ENCODE assay signal across 8 cellular contexts in the genomic region with DNA sequence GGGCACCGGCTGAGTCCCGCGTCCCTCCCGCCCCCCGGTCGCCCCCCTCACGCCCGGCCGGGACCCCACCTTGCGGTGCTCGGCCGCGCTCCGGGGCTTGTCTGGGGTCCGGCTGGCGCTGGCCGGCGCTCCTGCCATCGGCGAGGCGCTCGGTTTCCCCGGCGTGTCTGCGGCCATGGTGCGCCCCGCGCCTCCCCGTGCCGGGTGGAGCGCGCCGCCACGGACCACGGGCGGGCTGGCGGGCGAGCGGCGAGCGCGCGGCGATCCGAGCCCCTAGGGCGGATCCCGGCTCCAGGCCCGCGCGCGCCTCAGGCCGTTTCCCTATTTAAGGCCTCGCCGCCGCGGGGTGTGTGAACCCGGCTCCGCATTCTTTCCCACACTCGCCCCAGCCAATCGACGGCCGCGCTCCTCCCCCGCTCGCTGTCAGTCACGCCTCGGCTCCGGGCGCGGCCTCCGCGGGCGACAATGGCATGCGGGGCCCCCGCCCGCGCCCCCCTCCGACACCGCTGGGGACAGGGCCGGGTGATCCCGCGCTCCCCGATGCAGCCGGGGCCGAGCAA. TPM values are rescaled to one million over a fixed set of nuclear protein-coding genes. Genes with fewer than 3 reads are reported as not detected.
DNase-seq lines count a peak whose midpoint lies in the region; ATAC-seq and TF ChIP-seq lines count a peak whose summit lies in the region.

A gene with protein sequence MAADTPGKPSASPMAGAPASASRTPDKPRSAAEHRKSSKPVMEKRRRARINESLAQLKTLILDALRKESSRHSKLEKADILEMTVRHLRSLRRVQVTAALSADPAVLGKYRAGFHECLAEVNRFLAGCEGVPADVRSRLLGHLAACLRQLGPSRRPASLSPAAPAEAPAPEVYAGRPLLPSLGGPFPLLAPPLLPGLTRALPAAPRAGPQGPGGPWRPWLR (minus strand): TSS at position 301 of the 560 bp plus-strand sequence. CDS start 124 bp downstream, at position 177.

- H3K27ac ChIP-seq in endodermal cell (ENCODE audit: low read depth, low read length), result peak within 1 kb of the TSS; percentile 100

- H3K4me3 Mint-ChIP-seq in activated CD8-positive, alpha-beta T cell treated with anti-CD3 and anti-CD28 coated beads, Interleukin-2, amount 10 ng/mL, durations not matched to agents 7 days and 5 days, result peak within 1 kb of the TSS; percentile 65
- H3K4me3 Mint-ChIP-seq in endodermal cell (peak within 1 kb of the TSS; percentile 59), memory B cell (peak within 1 kb of the TSS; percentile 80)

- CTCF ChIA-PET in activated CD8-positive, alpha-beta T cell treated with anti-CD3 and anti-CD28 coated beads, Interleukin-2, amount 10 ng/mL, durations not matched to agents 7 days and 5 days (lab: Charles Lee), result interaction anchor here (1.1 to 3.6 kb wide), 3 partner anchors 14 to 63 kb away, joined by 3 to 14 read pairs (median 4); a partner anchor contains a TSS

- no peaks in the 10 kb centered on the region for H3K9me3 ChIP-seq in endodermal cell (ENCODE audit: control insufficient read depth, low read length)

- H3K36me3 Mint-ChIP-seq in activated CD8-positive, alpha-beta T cell treated with anti-CD3 and anti-CD28 coated beads, Interleukin-2, amount 10 ng/mL, durations not matched to agents 7 days and 5 days (ENCODE audit: low read depth), result no peaks in the 10 kb centered on the region
- H3K36me3 Mint-ChIP-seq in endodermal cell (ENCODE audit: low read depth) (no peaks in the 10 kb centered on the region), memory B cell (no peaks in the 10 kb centered on the region)

- H3K27me3 ChIP-seq in endodermal cell (ENCODE audit: control insufficient read depth, insufficient read depth, low read length, poor library complexity, severe bottlenecking), result peaks cover 16% of the 10 kb centered on the region

- H3K4me1 Mint-ChIP-seq in activated CD8-positive, alpha-beta T cell treated with anti-CD3 and anti-CD28 coated beads, Interleukin-2, amount 10 ng/mL, durations not matched to agents 7 days and 5 days (ENCODE audit: low read depth), result peaks cover 29% of the 10 kb centered on the region
- H3K4me1 Mint-ChIP-seq in endodermal cell, result peaks cover 15% of the 10 kb centered on the region
- H3K4me1 Mint-ChIP-seq in memory B cell, result peaks cover 11% of the 10 kb centered on the region

- POLR2A ChIA-PET in activated CD8-positive, alpha-beta T cell treated with anti-CD3 and anti-CD28 coated beads, Interleukin-2, amount 10 ng/mL, durations not matched to agents 7 days and 5 days (lab: Charles Lee), result no interaction called here

- TF ChIP-seq CTCF in AG09319 (IDR thresholded peaks at IDR 0.05; ENCODE audit: low read depth, low read length) (no peak), endodermal cell (conservative IDR thresholded peaks at IDR 0.05) (no peak)

- H3K36me3 ChIP-seq in endodermal cell (ENCODE audit: control insufficient read depth, insufficient read depth, low read length), result no peaks in the 10 kb centered on the region

- ATAC-seq in GM21447 (IDR thresholded peaks at IDR 0.05; ENCODE audit: unreplicated experiment) (peak; percentile 30), memory B cell (ENCODE audit: low read depth) (peak; percentile 44)
- peak; percentile 36 for ATAC-seq in activated CD8-positive, alpha-beta T cell treated with anti-CD3 and anti-CD28 coated beads, Interleukin-2, amount 10 ng/mL, durations not matched to agents 7 days and 5 days

- no peaks in the 10 kb centered on the region for H3K9me3 Mint-ChIP-seq in activated CD8-positive, alpha-beta T cell treated with anti-CD3 and anti-CD28 coated beads, Interleukin-2, amount 10 ng/mL, durations not matched to agents 7 days and 5 days (ENCODE audit: insufficient read depth)
- no peaks in the 10 kb centered on the region for H3K9me3 Mint-ChIP-seq in endodermal cell
- H3K9me3 Mint-ChIP-seq in memory B cell, result no peaks in the 10 kb centered on the region

- peaks cover 12% of the 10 kb centered on the region for H3K4me1 ChIP-seq in endodermal cell (ENCODE audit: control insufficient read depth, insufficient read depth, low read length)

- peak within 1 kb of the TSS; percentile 74 for H3K27ac Mint-ChIP-seq in activated CD8-positive, alpha-beta T cell treated with anti-CD3 and anti-CD28 coated beads, Interleukin-2, amount 10 ng/mL, durations not matched to agents 7 days and 5 days
- H3K27ac Mint-ChIP-seq in endodermal cell (peak within 1 kb of the TSS; percentile 96), memory B cell (peak within 1 kb of the TSS; percentile 97)

- peak within 1 kb of the TSS; percentile 95 for H3K9ac ChIP-seq in endodermal cell (ENCODE audit: extremely low read depth, low read length, poor library complexity, severe bottlenecking)

- WGBS in endodermal cell (ENCODE audit: insufficient coverage in 1 of 2, insufficient read length in 1 of 2), 2 experiments, result 0% methylated on average over 34 to 84 of the region's 85 CpGs

- H3K27me3 Mint-ChIP-seq in activated CD8-positive, alpha-beta T cell treated with anti-CD3 and anti-CD28 coated beads, Interleukin-2, amount 10 ng/mL, durations not matched to agents 7 days and 5 days (ENCODE audit: low read depth), result peaks cover 36% of the 10 kb centered on the region
- peaks cover 67% of the 10 kb centered on the region for H3K27me3 Mint-ChIP-seq in endodermal cell (ENCODE audit: insufficient read depth)
- H3K27me3 Mint-ChIP-seq in memory B cell, result peaks cover 25% of the 10 kb centered on the region

- DNase-seq in AG09319 (ENCODE audit: extremely low read depth, low read depth) (peak; percentile 81), NCI-H2196 treated with DMSO at 0.1 percent for 48 hours (lab: John Stamatoyannopoulos, UW; ENCODE audit: unreplicated experiment) (peak; percentile 75), endodermal cell (peak; percentile 97), memory B cell (ENCODE audit: low spot score in 2 of 2) (peak; percentile 55 to 69), NCI-H187 (lab: John Stamatoyannopoulos, UW) (no peak)
- peak; percentile 60 for DNase-seq in activated CD8-positive, alpha-beta T cell treated with anti-CD3 and anti-CD28 coated beads, Interleukin-2, amount 10 ng/mL, durations not matched to agents 7 days and 5 days
- peak; percentile 55 for DNase-seq in stimulated activated CD8-positive, alpha-beta memory T cell treated with anti-CD3 and anti-CD28 coated beads, Interleukin-4, amount 100 ng/mL, for 24 hours (ENCODE audit: low read depth)

- peak within 1 kb of the TSS; percentile 81 for H3K4me3 ChIP-seq in endodermal cell (ENCODE audit: low read length)

RNA-seq across cellular contexts. Expression of the gene that starts here (rescaled TPM):
- under 1 TPM; 0.45 to 0.50 TPM for total RNA-seq in activated CD8-positive, alpha-beta T cell treated with anti-CD3 and anti-CD28 coated beads, Interleukin-2, amount 10 ng/mL, durations not matched to agents 7 days and 5 days
- total RNA-seq in endodermal cell, result 10 to 100 TPM; 16.1 to 19.7 TPM
- 144 TPM for polyA plus RNA-seq in endodermal cell (2013, experiment 1 of 2)
- 117 TPM for polyA plus RNA-seq in endodermal cell (2013, experiment 2 of 2)

Comparison
In these comparisons a context has a peak if more than half of its experiments do, and no peak if none do; other contexts are left out.
1. RNA of the gene that starts here (total RNA-seq): 16.1 to 19.7 TPM in endodermal cell; 0.45 to 0.50 TPM in activated CD8-positive, alpha-beta T cell treated with anti-CD3 and anti-CD28 coated beads, Interleukin-2, amount 10 ng/mL, durations not matched to agents 7 days and 5 days; every median in the first group is over 10 times any median in the second.
2. Peak in DNase-seq and ATAC-seq in activated CD8-positive, alpha-beta T cell treated with anti-CD3 and anti-CD28 coated beads, Interleukin-2, amount 10 ng/mL, durations not matched to agents 7 days and 5 days; RNA of the gene not detected or under 1 TPM.
3. DNase-seq: peak in AG09319 (single experiment), NCI-H2196 treated with DMSO at 0.1 percent for 48 hours (single experiment), endodermal cell (single experiment), memory B cell (2 of 2) and stimulated activated CD8-positive, alpha-beta memory T cell treated with anti-CD3 and anti-CD28 coated beads, Interleukin-4, amount 100 ng/mL, for 24 hours (single experiment); none in NCI-H187 (0 of 2).
4. Peak in every context shown above with its lines, with median percentiles within 50 percentile points of each other: ATAC-seq, H3K27ac Mint-ChIP-seq and H3K4me3 Mint-ChIP-seq.